22 cellular contexts compared by ENCODE assay signal in genomic region chr5:57315941-57316340, GRCh38.
"Had no signal": no experiment of that assay in that cellular context is flagged by ENCODE, and none has a peak within 500 bp of the region (broad histone marks: within the 10 kb centered on the region; RNA-seq: fewer than 3 reads in every experiment).

No MANE protein-coding gene starts in this region.

- H3K36me3 ChIP-seq: adrenal gland had no signal

- H3K27ac ChIP-seq: SK-N-MC had no signal

- H3K4me3 ChIP-seq: adrenal gland, SK-N-MC had no signal

- H3K9me3 ChIP-seq: adrenal gland had no signal

- ATAC-seq: Panc1, T-cell had no signal

- H3K27me3 ChIP-seq: adrenal gland had no signal

- DNase-seq: activated CD4-positive, alpha-beta T cell treated with anti-CD3 and anti-CD28 coated beads for 4 hours; activated CD8-positive, alpha-beta memory T cell treated with anti-CD3 and anti-CD28 coated beads, Interleukin-2, amount 50 U/mL, for 4 hours; activated CD8-positive, alpha-beta T cell treated with anti-CD3 and anti-CD28 coated beads for 36 hours; activated gamma-delta T cell treated with Interleukin-2 at 50 U/mL for 16 hours; activated naive CD4-positive, alpha-beta T cell treated with anti-CD3 and anti-CD28 coated beads, Interleukin-2, amount 50 U/mL, for 16 hours; activated naive CD8-positive, alpha-beta T cell treated with anti-CD3 and anti-CD28 coated beads, Interleukin-2, amount 10 ng/mL, durations not matched to agents 7 days and 5 days; activated T-cell treated with anti-CD3 and anti-CD28 coated beads, Interleukin-2, amount 50 U/mL, for 72 hours; adrenal gland; anterior cingulate cortex; caudate nucleus; Karpas-422; NCI-H1092 treated with DMSO at 0.1 percent for 48 hours; NCI-H1417 treated with DMSO at 0.1 percent for 48 hours; NCI-H1694 treated with DMSO at 0.1 percent for 48 hours; NCI-H2029 treated with DMSO at 0.1 percent for 48 hours; NCI-H510A treated with DMSO at 0.1 percent for 48 hours; NCI-H69; OCI-M1; RPMI8226; T-cell had no signal
